34 cellular contexts compared by ENCODE assay signal in the genomic region with DNA sequence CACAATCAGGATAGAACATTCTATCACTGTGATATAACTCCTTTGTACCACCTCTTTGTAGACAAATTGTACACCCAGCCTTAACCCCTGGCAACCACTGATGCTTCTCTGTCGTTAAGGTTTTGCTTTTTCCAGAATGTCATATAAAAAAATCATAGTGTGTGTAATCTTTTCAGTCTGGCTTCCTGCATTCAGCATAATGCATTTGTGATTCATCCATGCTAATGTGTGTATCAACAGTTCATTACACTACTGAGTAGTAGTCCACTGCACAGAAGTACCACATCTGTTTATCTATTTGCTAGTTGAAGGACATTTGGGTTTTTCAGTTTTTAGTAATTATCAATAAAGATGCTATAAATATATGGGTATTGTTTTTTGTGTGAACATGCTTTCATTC.
DNase-seq lines count a peak whose midpoint lies in the region; ATAC-seq, FAIRE-seq and TF ChIP-seq lines count a peak whose summit lies in the region.
"Had no signal": no experiment of that assay in that cellular context is flagged by ENCODE, and none has a peak within 500 bp of the region (broad histone marks: within the 10 kb centered on the region; RNA-seq: fewer than 3 reads in every experiment).

No MANE protein-coding gene starts in this region.

- H3K9ac ChIP-seq in PC-3 (ENCODE audit: low read length) (no peak overlapping the region), endothelial cell of umbilical vein (replicated peaks; ENCODE audit: extremely low read depth, insufficient read depth, low read length) (no peak overlapping the region)

- intact Hi-C loops in PC-3 (cut with micrococcal nuclease): loop anchor here (5.0 kb wide), 1 partner anchor 63 kb away; no protein-coding TSS in a partner anchor
- intact Hi-C loops in endothelial cell of umbilical vein (cut with micrococcal nuclease): no loop called here

- no peaks in the 10 kb centered on the region; the same call in 1 of the 2 replicates for H3K36me3 ChIP-seq in PC-3 (ENCODE audit: low read depth, low read length)
- H3K36me3 ChIP-seq in endothelial cell of umbilical vein (ENCODE audit: control insufficient read depth in 2 of 2, extremely low read depth in 1 of 2, insufficient read depth in 2 of 2, low read length in 2 of 2): no peaks in the 10 kb centered on the region
- H3K36me3 ChIP-seq in hepatocyte (replicated peaks; ENCODE audit: insufficient read depth, low read depth): no peaks in the 10 kb centered on the region
- H3K36me3 ChIP-seq: breast epithelium, esophagus muscularis mucosa, HAP-1, pancreas, transverse colon had no signal

- H3K4me2 ChIP-seq in PC-3 (ENCODE audit: low read length) (no peak overlapping the region), endothelial cell of umbilical vein (ENCODE audit: insufficient read depth, low read length) (no peak overlapping the region), hepatocyte (no peak overlapping the region)
- H3K4me2 ChIP-seq: PC-9, smooth muscle cell had no signal

- FAIRE-seq in GM12891 (lab: Jason Lieb, UNC): peak; percentile 5
- no peak for FAIRE-seq in endothelial cell of umbilical vein (lab: Jason Lieb, UNC)
- FAIRE-seq: colon, G401.6, GM19239, pancreas had no signal

- H3K79me2 ChIP-seq in PC-3 (ENCODE audit: low read length): no peaks in the 10 kb centered on the region
- H3K79me2 ChIP-seq in endothelial cell of umbilical vein (ENCODE audit: control insufficient read depth, insufficient read depth, low read length): no peaks in the 10 kb centered on the region
- H3K79me2 ChIP-seq in hepatocyte: no peaks in the 10 kb centered on the region

- H3K4me1 ChIP-seq in PC-3 (ENCODE audit: insufficient read depth, low read length) (no peaks in the 10 kb centered on the region), endothelial cell of umbilical vein (ENCODE audit: control insufficient read depth, extremely low read depth, insufficient read depth, low read length) (peaks cover 17% of the 10 kb centered on the region), hepatocyte (ENCODE audit: insufficient read depth) (peaks cover 23% of the 10 kb centered on the region)
- H3K4me1 ChIP-seq: breast epithelium had no signal

- no peaks in the 10 kb centered on the region for H3F3A ChIP-seq in PC-3 (ENCODE audit: low read length, unreplicated experiment)

- TF ChIP-seq POLR2A in GM12891 (IDR thresholded peaks at IDR 0.05; ENCODE audit: low read depth, low read length): no peak
- TF ChIP-seq POLR2A in endothelial cell of umbilical vein (IDR thresholded peaks at IDR 0.05; ENCODE audit: low read depth, low read length): no peak

- 71% methylated on average over 1 of the region's 1 CpG for WGBS in hepatocyte (ENCODE audit: low lambda C conversion rate, missing lambda C conversion rate)

- CTCF ChIA-PET in PC-3 (lab: Charles Lee) (no interaction called here), endothelial cell of umbilical vein (lab: Charles Lee) (interaction anchor here (1.4 to 6.4 kb wide), 5 partner anchors 16 to 229 kb away, joined by 3 to 168 read pairs (median 6); no protein-coding TSS in a partner anchor)

- no peak overlapping the region for H2AFZ ChIP-seq in PC-3 (ENCODE audit: low read length)
- no peak overlapping the region for H2AFZ ChIP-seq in endothelial cell of umbilical vein (ENCODE audit: low read depth, low read length)
- H2AFZ ChIP-seq in hepatocyte: no peak overlapping the region
- H2AFZ ChIP-seq: PC-9 had no signal

- no peak overlapping the region for H3K27ac ChIP-seq in PC-3 (ENCODE audit: low read length)
- no peak overlapping the region for H3K27ac ChIP-seq in endothelial cell of umbilical vein (ENCODE audit: insufficient read depth, low read depth, low read length)
- no peak overlapping the region for H3K27ac ChIP-seq in hepatocyte
- H3K27ac ChIP-seq: breast epithelium, esophagus muscularis mucosa, pancreas, PC-9, transverse colon had no signal

- DNase-seq in GM12891 (ENCODE audit: insufficient read length, low spot score) (no peak), PC-3 (no peak), endothelial cell of umbilical vein (ENCODE audit: low read depth, low spot score) (peak; percentile 72), kidney tubule cell (ENCODE audit: low spot score) (peak; percentile 11), hepatocyte (ENCODE audit: low spot score) (no peak)
- DNase-seq: activated B cell treated with CpG ODN at 0.5 μM for 24 hours; activated CD8-positive, alpha-beta memory T cell treated with anti-CD3 and anti-CD28 coated beads, Interleukin-2, amount 10 ng/mL, durations not matched to agents 7 days and 5 days; activated naive CD4-positive, alpha-beta T cell treated with anti-CD3 and anti-CD28 coated beads for 36 hours; activated T-cell treated with anti-CD3 and anti-CD28 coated beads, Interleukin-2, amount 50 U/mL, for 48 hours; amniotic stem cell; CD8-positive, alpha-beta memory T cell; DMS 273 treated with DMSO at 0.1 percent for 48 hours; effector memory CD8-positive, alpha-beta T cell; NCI-H1092 treated with DMSO at 0.1 percent for 48 hours; NCI-H187 treated with DMSO at 0.1 percent for 48 hours; NCI-H2171 treated with DMSO at 0.1 percent for 48 hours; NCI-H510A treated with DMSO at 0.1 percent for 48 hours; pancreas; PC-9; SIG-M5; stimulated activated CD4-positive, alpha-beta T cell treated with anti-CD3 and anti-CD28 coated beads, Interleukin-2, amount 100 ng/mL, for 24 hours; SW 1271; transverse colon had no signal

- H3K4me3 ChIP-seq in PC-3 (ENCODE audit: low read length): no peak overlapping the region
- H3K4me3 ChIP-seq in endothelial cell of umbilical vein (replicated peaks in 1 of 3; ENCODE audit: insufficient read depth in 1 of 3, low read depth in 1 of 3, low read length in 3 of 3): no peak overlapping the region
- H3K4me3 ChIP-seq in hepatocyte: no peak overlapping the region
- H3K4me3 ChIP-seq: breast epithelium, esophagus muscularis mucosa, HAP-1, lung, pancreas, PC-9, smooth muscle cell, transverse colon had no signal

- BruUV-seq in PC-3 (replicated peaks; lab: Mats Ljungman, UMichigan) (no TSS peak), endothelial cell of umbilical vein (replicated peaks; lab: Mats Ljungman, UMichigan) (no TSS peak)

- H4K20me1 ChIP-seq in PC-3 (ENCODE audit: low read length) (no peaks in the 10 kb centered on the region), endothelial cell of umbilical vein (replicated peaks; ENCODE audit: control insufficient read depth, extremely low read depth, insufficient read depth, low read length) (no peaks in the 10 kb centered on the region), hepatocyte (ENCODE audit: insufficient read depth, poor library complexity, severe bottlenecking) (no peaks in the 10 kb centered on the region)

- H3K9me1 ChIP-seq in endothelial cell of umbilical vein (replicated peaks; ENCODE audit: control insufficient read depth, extremely low read depth, insufficient read depth, low read length): no peaks in the 10 kb centered on the region

- ATAC-seq in PC-3 (peak; percentile 50; the same call in 1 of the 2 replicates), GM18498 (IDR thresholded peaks at IDR 0.05; ENCODE audit: unreplicated experiment) (no peak), GM18502 (IDR thresholded peaks at IDR 0.05; ENCODE audit: poor library complexity, unreplicated experiment) (no peak), HG02973 (IDR thresholded peaks at IDR 0.05; ENCODE audit: unreplicated experiment) (no peak)
- ATAC-seq: activated CD8-positive, alpha-beta memory T cell treated with anti-CD3 and anti-CD28 coated beads, Interleukin-2, amount 10 ng/mL, durations not matched to agents 7 days and 5 days; effector memory CD8-positive, alpha-beta T cell; pancreas had no signal

- H3K9me2 ChIP-seq in PC-3 (replicated peaks; ENCODE audit: low read length) (no peaks in the 10 kb centered on the region), hepatocyte (replicated peaks; ENCODE audit: insufficient read depth) (no peaks in the 10 kb centered on the region)

- dilution Hi-C loops in endothelial cell of umbilical vein (cut with MboI; ENCODE audit: extremely low pct_ligation_motif_present, low sequenced_read_pairs): no loop called here

- H3K27me3 ChIP-seq in PC-3 (ENCODE audit: low read length) (no peaks in the 10 kb centered on the region), endothelial cell of umbilical vein (ENCODE audit: control insufficient read depth in 2 of 2, insufficient read depth in 2 of 2, low read length in 2 of 2) (no peaks in the 10 kb centered on the region), hepatocyte (no peaks in the 10 kb centered on the region)
- H3K27me3 ChIP-seq: breast epithelium, esophagus muscularis mucosa, pancreas, transverse colon had no signal

- POLR2A ChIA-PET in PC-3 (lab: Charles Lee; ENCODE audit: unreplicated experiment) (no interaction called here), endothelial cell of umbilical vein (lab: Charles Lee) (no interaction called here)

- no peak for TF ChIP-seq CTCF in PC-3 (conservative IDR thresholded peaks at IDR 0.05; ENCODE audit: low read depth, low read length)
- TF ChIP-seq CTCF in endothelial cell of umbilical vein (IDR thresholded peaks at IDR 0.05; ENCODE audit: extremely low read depth in 1 of 2, insufficient read depth in 1 of 2, low read depth in 1 of 2, low read length in 2 of 2): no peak
- no peak for TF ChIP-seq CTCF in hepatocyte (IDR thresholded peaks at IDR 0.05; ENCODE audit: poor library complexity)

- H3K9me3 ChIP-seq in PC-3 (ENCODE audit: low read length) (no peaks in the 10 kb centered on the region), endothelial cell of umbilical vein (replicated peaks; ENCODE audit: control insufficient read depth, insufficient read depth, low read length) (no peaks in the 10 kb centered on the region), hepatocyte (ENCODE audit: low read depth) (no peaks in the 10 kb centered on the region)
- H3K9me3 ChIP-seq: HAP-1, pancreas had no signal

TF ChIP-seq in GM12891, 5 proteins besides CTCF, POLR2A, EP300 and RAD21:
- TF ChIP-seq TAF1 (IDR thresholded peaks at IDR 0.05; ENCODE audit: low read depth, low read length) (no peak), PAX5 (IDR thresholded peaks at IDR 0.05; ENCODE audit: insufficient read depth, low read length, severe bottlenecking) (no peak), SPI1 (IDR thresholded peaks at IDR 0.05; ENCODE audit: low read depth, low read length) (no peak), POLR2AphosphoS5 (IDR thresholded peaks at IDR 0.05; ENCODE audit: low read depth, low read length) (no peak), POU2F2 (IDR thresholded peaks at IDR 0.05; ENCODE audit: low read depth, low read length) (no peak)

TF ChIP-seq in endothelial cell of umbilical vein, 7 proteins besides CTCF, POLR2A, EP300 and RAD21:
- TF ChIP-seq FOS (IDR thresholded peaks at IDR 0.05; ENCODE audit: borderline replicate concordance, insufficient read depth, low read length): no peak
- TF ChIP-seq JUN (IDR thresholded peaks at IDR 0.05; ENCODE audit: borderline replicate concordance, insufficient read depth, insufficient read length, low read depth): peak; percentile 24

Comparison
In these comparisons a context has a peak if more than half of its experiments do, and no peak if none do; other contexts are left out.
1. DNase-seq: peak in endothelial cell of umbilical vein (single experiment) and kidney tubule cell (single experiment); none in GM12891 (single experiment), PC-3 (single experiment) and hepatocyte (single experiment).